ENCODE assay signal across 8 cellular contexts in the genomic region with DNA sequence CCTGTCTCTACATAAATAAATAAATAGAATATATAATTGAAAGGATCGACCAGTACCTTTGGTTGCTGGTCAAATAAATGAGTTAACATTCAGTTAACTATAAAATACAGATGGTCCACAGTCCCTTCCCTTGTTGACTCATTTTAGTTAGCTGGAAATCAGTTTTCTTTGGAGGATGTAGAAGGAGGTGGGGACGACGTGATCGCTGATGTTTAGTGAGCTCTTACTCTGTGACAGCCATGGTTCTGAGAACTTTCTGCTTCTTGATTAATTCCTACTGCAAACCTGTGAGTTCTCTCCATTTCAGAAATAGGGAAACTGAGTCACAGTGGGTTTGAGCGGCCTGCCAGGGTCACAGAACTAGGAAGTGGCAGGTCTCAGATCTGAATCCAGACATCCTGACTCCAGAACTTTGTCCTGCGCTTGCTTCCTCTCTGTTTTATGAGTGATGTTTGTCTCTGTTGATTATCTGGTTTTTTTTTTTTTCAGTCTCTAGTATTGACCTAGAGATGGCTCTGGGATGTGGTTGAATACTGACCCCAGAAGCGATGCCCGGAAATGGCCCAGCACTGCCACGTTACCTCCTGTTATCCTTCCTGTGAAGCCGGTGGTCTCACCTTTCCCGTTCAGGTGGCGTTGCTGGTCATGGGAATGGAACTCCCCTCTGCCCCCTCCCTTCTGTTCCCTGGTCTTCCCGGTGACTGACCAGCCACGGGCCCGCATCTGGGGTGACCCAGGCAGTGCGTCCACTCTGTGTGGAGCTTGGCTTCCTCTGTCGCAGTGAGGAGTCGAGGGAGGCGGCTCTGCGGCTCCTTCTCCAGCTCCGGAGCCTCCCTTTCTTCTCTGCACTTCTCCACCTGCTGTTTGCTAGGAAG. TPM values are rescaled to one million over a fixed set of nuclear protein-coding genes. Genes with fewer than 3 reads are reported as not detected.
DNase-seq lines count a peak whose midpoint lies in the region; ATAC-seq and TF ChIP-seq lines count a peak whose summit lies in the region.

No MANE protein-coding gene starts in this region.

- no CpG with 5 or more reads among the region's 21 CpGs for WGBS in H9 (ENCODE audit: extremely low coverage, insufficient read length, low lambda C conversion rate)
- WGBS in smooth muscle cell (ENCODE audit: low lambda C conversion rate), result 49% methylated on average over 20 of the region's 21 CpGs

- H3T11ph ChIP-seq in H9 (ENCODE audit: low read length), result no peak overlapping the region

- no peak overlapping the region for H2AFZ ChIP-seq in H9 (ENCODE audit: low read length)
- H2AFZ ChIP-seq in smooth muscle cell (ENCODE audit: low read depth), result no peak overlapping the region

- in situ Hi-C loops in HAP-1 (cut with MboI; ENCODE audit: low sequenced_read_pairs), result no loop called here

- no peak overlapping the region for H4K5ac ChIP-seq in H9 (ENCODE audit: insufficient read length, low read depth, low read length)

- H3K79me2 ChIP-seq in H9 (ENCODE audit: insufficient read depth, low read length) (no peaks in the 10 kb centered on the region), smooth muscle cell (ENCODE audit: low read depth) (no peaks in the 10 kb centered on the region)

- H3K27me3 ChIP-seq in H9 (ENCODE audit: insufficient read depth, low read length) (no peaks in the 10 kb centered on the region), smooth muscle cell (ENCODE audit: low read depth) (no peaks in the 10 kb centered on the region), HAP-1 (ENCODE audit: low read depth) (no peaks in the 10 kb centered on the region)

- H3K18ac ChIP-seq in H9 (ENCODE audit: insufficient read length, low read depth, low read length), result peak overlapping the region; percentile 30

- H3K27ac ChIP-seq in H9 (ENCODE audit: insufficient read length, low read depth, low read length) (no peak overlapping the region), smooth muscle cell (ENCODE audit: low read depth) (peak overlapping the region; percentile 73)

- no peaks in the 10 kb centered on the region for H3K27me3 Mint-ChIP-seq in H9 (ENCODE audit: low read depth)
- no peaks in the 10 kb centered on the region for H3K27me3 Mint-ChIP-seq in MCF 10A (ENCODE audit: insufficient read depth, unreplicated experiment)
- H3K27me3 Mint-ChIP-seq in T-helper 17 cell, result peaks cover 38% of the 10 kb centered on the region

- no peak overlapping the region for H3K23ac ChIP-seq in H9 (ENCODE audit: insufficient read length, low read depth, low read length)

- H3K4me3 ChIP-seq in smooth muscle cell, result no peak overlapping the region
- no peak overlapping the region for H3K4me3 ChIP-seq in HAP-1

- no peak overlapping the region for H2BK15ac ChIP-seq in H9 (ENCODE audit: low read depth, low read length)

- H4K20me1 ChIP-seq in H9 (ENCODE audit: control insufficient read depth, insufficient read depth, insufficient read length) (no peaks in the 10 kb centered on the region), smooth muscle cell (ENCODE audit: low read depth) (no peaks in the 10 kb centered on the region)

- H2BK120ac ChIP-seq in H9 (ENCODE audit: low read depth, low read length, poor library complexity, severe bottlenecking), result no peak overlapping the region

- no peak overlapping the region for H2BK20ac ChIP-seq in H9 (ENCODE audit: low read depth, low read length, poor library complexity, severe bottlenecking)

- no peaks in the 10 kb centered on the region for H3K36me3 ChIP-seq in smooth muscle cell (ENCODE audit: low read depth)
- 0 out of 2 replicates have a peak, but pooled peaks cover 4% of the 10 kb centered on the region for H3K36me3 ChIP-seq in HAP-1 (replicated peaks)

- no peak for DNase-seq in H9
- no peak for DNase-seq in MCF 10A (ENCODE audit: unreplicated experiment)
- no peak for DNase-seq in left colon
- no peak for DNase-seq in smooth muscle cell (lab: John Stamatoyannopoulos, UW; ENCODE audit: unreplicated experiment)
- DNase-seq in CD1c-positive myeloid dendritic cell (ENCODE audit: extremely low spot score), result no peak
- DNase-seq in HAP-1 (ENCODE audit: low spot score in 2 of 2), result no peak
- no peak for DNase-seq in T-helper 17 cell

- no peaks in the 10 kb centered on the region; the same call in 1 of the 2 replicates for H3K4me1 ChIP-seq in H9 (ENCODE audit: insufficient read depth, low read length)
- H3K4me1 ChIP-seq in smooth muscle cell (ENCODE audit: low read depth), result peaks cover 11% of the 10 kb centered on the region
- H3K4me1 ChIP-seq in HAP-1, result peaks cover 14% of the 10 kb centered on the region

- H3K4me2 ChIP-seq in H9 (ENCODE audit: insufficient read depth, insufficient read length, low read length) (no peak overlapping the region), smooth muscle cell (peak overlapping the region; percentile 75)

- H2BK5ac ChIP-seq in H9 (ENCODE audit: insufficient read length, low read length), result no peak overlapping the region

- H3K4me1 Mint-ChIP-seq in H9 (peaks cover 24 to 28% of the 10 kb centered on the region in 2 experiments), MCF 10A (ENCODE audit: insufficient read depth, unreplicated experiment) (peaks cover 19% of the 10 kb centered on the region), T-helper 17 cell (peaks cover 12% of the 10 kb centered on the region)

- H4K8ac ChIP-seq in H9 (replicated peaks; ENCODE audit: insufficient read length, low read depth, low read length), result no peak overlapping the region

- H3K9ac ChIP-seq in H9 (ENCODE audit: extremely low read depth, insufficient read length, low read length) (no peak overlapping the region), smooth muscle cell (ENCODE audit: low read depth) (no peak overlapping the region)

- H3K27ac Mint-ChIP-seq in H9 (peak overlapping the region in 2 of 3 experiments; percentile 10 to 79; a peak in 3 of 7 replicates), MCF 10A (ENCODE audit: low read depth, unreplicated experiment) (peak overlapping the region; percentile 70), T-helper 17 cell (no peak overlapping the region)

- H3K36me3 Mint-ChIP-seq in H9 (ENCODE audit: insufficient read depth in 1 of 3, low read depth in 3 of 3) (peaks cover 0 to 2% (median 0%) of the 10 kb centered on the region in 3 experiments; a peak in 2 of 7 replicates), MCF 10A (ENCODE audit: insufficient read depth, unreplicated experiment) (no peaks in the 10 kb centered on the region), T-helper 17 cell (ENCODE audit: low read depth) (peaks cover 4% of the 10 kb centered on the region)

- H3K56ac ChIP-seq in H9 (ENCODE audit: insufficient read length, low read depth, low read length), result no peak overlapping the region

- no peaks in the 10 kb centered on the region for H3K79me1 ChIP-seq in H9 (ENCODE audit: insufficient read depth, low read depth, low read length, poor library complexity, severe bottlenecking)

- TF ChIP-seq CTCF in H9 (conservative IDR thresholded peaks at IDR 0.05) (no peak), MCF 10A (IDR thresholded peaks at IDR 0.05; ENCODE audit: unreplicated experiment) (no peak), smooth muscle cell (IDR thresholded peaks at IDR 0.05; ENCODE audit: borderline replicate concordance, insufficient read depth, poor library complexity, severe bottlenecking) (no peak)

- CTCF ChIA-PET in MCF 10A (lab: Yijun Ruan, JAX), result interaction anchor here (0.6 to 6.1 kb wide), 3 partner anchors 22 to 90 kb away, joined by 3 to 45 read pairs (median 6); no protein-coding TSS in a partner anchor

- H2BK12ac ChIP-seq in H9 (ENCODE audit: insufficient read length, low read depth, low read length), result no peak overlapping the region

- H3K23me2 ChIP-seq in H9 (ENCODE audit: insufficient read length, low read depth, low read length, poor library complexity, severe bottlenecking), result no peaks in the 10 kb centered on the region

- peak overlapping the region; percentile 45; the same call in 1 of the 2 replicates for H3K14ac ChIP-seq in H9 (ENCODE audit: insufficient read depth, low read length)

- no peak overlapping the region; a peak in 1 of 5 replicates for H3K4me3 Mint-ChIP-seq in H9
- H3K4me3 Mint-ChIP-seq in MCF 10A (ENCODE audit: unreplicated experiment), result peak overlapping the region; percentile 68
- no peak overlapping the region for H3K4me3 Mint-ChIP-seq in T-helper 17 cell

- POLR2A ChIA-PET in MCF 10A (lab: Yijun Ruan, JAX), result interaction anchor here (0.5 to 1.4 kb wide), 2 partner anchors 12 to 80 kb away, joined by 3 to 4 read pairs; no protein-coding TSS in a partner anchor

- H3F3A ChIP-seq in smooth muscle cell (ENCODE audit: low read depth), result peaks cover 9% of the 10 kb centered on the region

- intact Hi-C loops in MCF 10A (cut with micrococcal nuclease) (loop anchor here (5.0 kb wide), 1 partner anchor 89 kb away; no protein-coding TSS in a partner anchor), left colon (cut with DNase I, micrococcal nuclease) (no loop called here)

- BruUV-seq in MCF 10A (replicated peaks; lab: Mats Ljungman, UMichigan), result no TSS peak

- ATAC-seq in left colon (peak; percentile 34), GM19455 (IDR thresholded peaks at IDR 0.05; ENCODE audit: unreplicated experiment) (no peak), T-helper 17 cell (no peak)

- H3K9me3 ChIP-seq in H9 (ENCODE audit: control insufficient read depth, low read depth, low read length), result no peaks in the 10 kb centered on the region
- no peaks in the 10 kb centered on the region for H3K9me3 ChIP-seq in smooth muscle cell (replicated peaks; ENCODE audit: low read depth)
- H3K9me3 ChIP-seq in HAP-1, result no peaks in the 10 kb centered on the region
- H3K9me3 ChIP-seq in T-helper 17 cell (ENCODE audit: control insufficient read depth, low read length, poor library complexity, severe bottlenecking), result no peaks in the 10 kb centered on the region

- no peak overlapping the region for H3K4ac ChIP-seq in H9 (ENCODE audit: low read depth, low read length)

- no peak overlapping the region for H4K91ac ChIP-seq in H9 (ENCODE audit: insufficient read length, low read depth, low read length)

- H2AK5ac ChIP-seq in H9 (ENCODE audit: insufficient read length, low read length), result no peak overlapping the region

- H3K9me3 Mint-ChIP-seq in H9 (no peaks in the 10 kb centered on the region), MCF 10A (ENCODE audit: unreplicated experiment) (no peaks in the 10 kb centered on the region)

RNA-seq across cellular contexts. Expression of a gene that starts 18.2 kb away (rescaled TPM):
- total RNA-seq in H9 (2021) (1.8 and 1.9 TPM in 2 replicates), MCF 10A (2022) (0.12 TPM in 2 replicates), left colon (10 to 100 TPM in 1 of 2 donors, 1 to 10 TPM in 1; 5.2 to 96.5 TPM), smooth muscle cell (3.0 and 4.9 TPM in 2 replicates), T-helper 17 cell (1 to 10 TPM; 1.4 to 2.7 TPM)
- 1.3 and 2.6 TPM in 2 replicates for polyA plus RNA-seq in smooth muscle cell
